In the genomic region with DNA sequence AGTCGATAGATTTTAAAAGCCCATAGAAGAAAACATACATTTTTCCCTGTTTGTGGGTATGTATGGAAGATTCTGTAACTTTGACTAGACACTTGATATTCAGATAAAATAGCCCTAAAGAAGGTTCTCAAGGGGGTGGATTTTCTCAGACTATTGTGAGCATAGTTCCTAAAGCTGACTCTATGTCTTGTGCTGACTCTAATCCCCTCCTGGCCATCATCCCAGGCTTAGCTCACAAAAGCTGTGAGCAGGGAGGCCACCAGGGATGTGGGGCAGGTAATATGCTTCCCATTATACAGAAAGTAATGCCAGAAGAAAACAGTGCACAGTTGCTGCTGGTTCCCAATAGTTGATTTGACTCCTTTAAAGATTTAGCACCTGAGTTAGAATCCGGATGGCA, we compare ENCODE assay signal across 14 cellular contexts. TPM values are rescaled to one million over a fixed set of nuclear protein-coding genes. Genes with fewer than 3 reads are reported as not detected.
"Had no signal": no experiment of that assay in that cellular context is flagged by ENCODE, and none has a peak within 500 bp of the region (broad histone marks: within the 10 kb centered on the region; RNA-seq: fewer than 3 reads in every experiment).

No MANE protein-coding gene starts in this region.

- H3K4me3 Mint-ChIP-seq: activated CD8-positive, alpha-beta memory T cell treated with anti-CD3 and anti-CD28 coated beads, Interleukin-2, amount 10 ng/mL, durations not matched to agents 7 days and 5 days; activated naive CD8-positive, alpha-beta T cell treated with anti-CD3 and anti-CD28 coated beads, Interleukin-2, amount 10 ng/mL, durations not matched to agents 7 days and 5 days; activated T-cell treated with anti-CD3 and anti-CD28 coated beads, Interleukin-2, amount 50 U/mL, for 4 hours; stimulated activated naive B cell treated with anti-CD40 and anti-IgM and Interleukin-4, amounts not matched to agents 10 μg/mL and 1 μg/mL and 100 μg/mL, for 72 hours had no signal

- H3K27ac Mint-ChIP-seq: activated CD8-positive, alpha-beta memory T cell treated with anti-CD3 and anti-CD28 coated beads, Interleukin-2, amount 10 ng/mL, durations not matched to agents 7 days and 5 days; activated naive CD8-positive, alpha-beta T cell treated with anti-CD3 and anti-CD28 coated beads, Interleukin-2, amount 10 ng/mL, durations not matched to agents 7 days and 5 days; stimulated activated naive B cell treated with anti-CD40 and anti-IgM and Interleukin-4, amounts not matched to agents 10 μg/mL and 1 μg/mL and 100 μg/mL, for 72 hours had no signal

- H3K36me3 ChIP-seq: cardiac muscle cell, spleen, tibial nerve, vagina had no signal

- H3K27me3 ChIP-seq: cardiac muscle cell, tibial nerve, vagina had no signal

- ATAC-seq: activated CD8-positive, alpha-beta memory T cell treated with anti-CD3 and anti-CD28 coated beads, Interleukin-2, amount 10 ng/mL, durations not matched to agents 7 days and 5 days; activated T-cell treated with anti-CD3 and anti-CD28 coated beads, Interleukin-2, amount 50 U/mL, for 4 hours; left ventricle myocardium superior; right cardiac atrium; stimulated activated naive B cell treated with anti-CD40 and anti-IgM and Interleukin-4, amounts not matched to agents 10 μg/mL and 1 μg/mL and 100 μg/mL, for 72 hours had no signal

- H3K27me3 Mint-ChIP-seq: activated CD8-positive, alpha-beta memory T cell treated with anti-CD3 and anti-CD28 coated beads, Interleukin-2, amount 10 ng/mL, durations not matched to agents 7 days and 5 days; activated naive CD8-positive, alpha-beta T cell treated with anti-CD3 and anti-CD28 coated beads, Interleukin-2, amount 10 ng/mL, durations not matched to agents 7 days and 5 days had no signal

- H3K27ac ChIP-seq: cardiac muscle cell, spleen, tibial nerve, vagina had no signal

- H3K4me3 ChIP-seq: cardiac muscle cell, spleen, tibial nerve, vagina had no signal

- H3K36me3 Mint-ChIP-seq: activated CD8-positive, alpha-beta memory T cell treated with anti-CD3 and anti-CD28 coated beads, Interleukin-2, amount 10 ng/mL, durations not matched to agents 7 days and 5 days; activated naive CD8-positive, alpha-beta T cell treated with anti-CD3 and anti-CD28 coated beads, Interleukin-2, amount 10 ng/mL, durations not matched to agents 7 days and 5 days; stimulated activated naive B cell treated with anti-CD40 and anti-IgM and Interleukin-4, amounts not matched to agents 10 μg/mL and 1 μg/mL and 100 μg/mL, for 72 hours had no signal

- DNase-seq: activated CD8-positive, alpha-beta memory T cell treated with anti-CD3 and anti-CD28 coated beads, Interleukin-2, amount 10 ng/mL, durations not matched to agents 7 days and 5 days; activated naive CD8-positive, alpha-beta T cell treated with anti-CD3 and anti-CD28 coated beads, Interleukin-2, amount 10 ng/mL, durations not matched to agents 7 days and 5 days; activated T-cell treated with anti-CD3 and anti-CD28 coated beads, Interleukin-2, amount 50 U/mL, for 4 hours; effector CD4-positive, alpha-beta T cell; left ventricle myocardium superior; posterior cingulate gyrus; right cardiac atrium; spleen; stimulated activated CD4-positive, alpha-beta T cell treated with anti-CD3 and anti-CD28 coated beads, Interleukin-1b, Interleukin-23, amount 100 ng/mL, for 48 hours; stimulated activated naive B cell treated with anti-CD40 and anti-IgM and Interleukin-4, amounts not matched to agents 10 μg/mL and 1 μg/mL and 100 μg/mL, for 72 hours had no signal

- H3K9me3 ChIP-seq: spleen, tibial nerve, vagina had no signal

RNA-seq across cellular contexts. Expression of a gene that starts 32.0 kb away (rescaled TPM):
- total RNA-seq: activated CD8-positive, alpha-beta memory T cell treated with anti-CD3 and anti-CD28 coated beads, Interleukin-2, amount 10 ng/mL, durations not matched to agents 7 days and 5 days; activated naive CD8-positive, alpha-beta T cell treated with anti-CD3 and anti-CD28 coated beads, Interleukin-2, amount 10 ng/mL, durations not matched to agents 7 days and 5 days; activated T-cell treated with anti-CD3 and anti-CD28 coated beads, Interleukin-2, amount 50 U/mL, for 4 hours; T-helper 1 cell treated with Interleukin-12 subunit alpha and Interleukin-12 subunit beta and Interleukin-4 antibody, amounts not matched to agents 30 ng/mL and 1 ng/mL, for 36 hours had no signal
